17 cellular contexts compared by ENCODE assay signal in the genomic region with DNA sequence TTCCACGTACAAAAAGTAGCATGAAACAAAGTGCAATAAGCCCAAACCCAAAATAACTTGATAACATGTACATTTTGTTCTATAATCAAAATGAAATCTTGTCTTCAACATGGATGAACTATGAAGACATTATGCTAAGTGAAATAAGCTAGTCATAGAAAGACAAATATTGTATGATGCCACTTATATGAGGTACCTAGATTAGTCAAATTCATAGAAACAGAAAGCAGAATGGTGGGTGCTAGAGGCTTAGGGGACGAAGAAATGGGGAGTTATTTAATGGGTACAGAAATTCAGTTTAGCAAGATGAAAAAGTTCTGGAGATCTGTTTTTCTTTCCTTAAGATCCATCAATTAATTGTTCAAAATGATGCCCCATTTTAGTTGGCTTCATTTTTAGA. TPM values are rescaled to one million over a fixed set of nuclear protein-coding genes. Genes with fewer than 3 reads are reported as not detected.
DNase-seq lines count a peak whose midpoint lies in the region; ATAC-seq, FAIRE-seq and TF ChIP-seq lines count a peak whose summit lies in the region.
"Had no signal": no experiment of that assay in that cellular context is flagged by ENCODE, and none has a peak within 500 bp of the region (broad histone marks: within the 10 kb centered on the region; RNA-seq: fewer than 3 reads in every experiment).

No MANE protein-coding gene starts in this region.

- no peak for TF ChIP-seq RAD21 in A549 (conservative IDR thresholded peaks at IDR 0.05 in 1 of 2, IDR thresholded peaks at IDR 0.05 in 1 of 2)

- H3K36me3 Mint-ChIP-seq in activated CD8-positive, alpha-beta T cell treated with anti-CD3 and anti-CD28 coated beads for 36 hours (ENCODE audit: low read depth) = no peaks in the 10 kb centered on the region
- H3K36me3 Mint-ChIP-seq in activated CD8-positive, alpha-beta T cell treated with anti-CD3 and anti-CD28 coated beads, Interleukin-2, amount 10 ng/mL, durations not matched to agents 7 days and 5 days (ENCODE audit: low read depth) = no peaks in the 10 kb centered on the region
- H3K36me3 Mint-ChIP-seq in activated naive CD8-positive, alpha-beta T cell treated with anti-CD3 and anti-CD28 coated beads for 36 hours = peaks cover 4% of the 10 kb centered on the region
- H3K36me3 Mint-ChIP-seq: CD8-positive, alpha-beta memory T cell had no signal

- TF ChIP-seq CTCF in activated CD8-positive, alpha-beta T cell treated with anti-CD3 and anti-CD28 coated beads for 36 hours (IDR thresholded peaks at IDR 0.05) = no peak
- TF ChIP-seq CTCF in A549 (IDR thresholded peaks at IDR 0.05) (no peak), HEK293 (tag by site-specific recombination; IDR thresholded peaks at IDR 0.05) (no peak)

- peak; percentile 78 for ATAC-seq in activated CD8-positive, alpha-beta T cell treated with anti-CD3 and anti-CD28 coated beads for 36 hours
- no peak for ATAC-seq in activated CD8-positive, alpha-beta T cell treated with anti-CD3 and anti-CD28 coated beads, Interleukin-2, amount 10 ng/mL, durations not matched to agents 7 days and 5 days
- ATAC-seq in A549 = no peak
- no peak for ATAC-seq in GM19324 (IDR thresholded peaks at IDR 0.05; ENCODE audit: low FRiP score, unreplicated experiment)
- no peak for ATAC-seq in GM18867 (IDR thresholded peaks at IDR 0.05; ENCODE audit: unreplicated experiment)
- ATAC-seq: Panc1, Right ventricle myocardium inferior had no signal

- CTCF ChIA-PET in activated CD8-positive, alpha-beta T cell treated with anti-CD3 and anti-CD28 coated beads for 36 hours (lab: Charles Lee) = interaction anchor here (0.9 to 7.6 kb wide), 10 partner anchors 18 to 135 kb away, joined by 3 to 190 read pairs (median 4); a partner anchor contains a TSS
- CTCF ChIA-PET in activated CD8-positive, alpha-beta T cell treated with anti-CD3 and anti-CD28 coated beads, Interleukin-2, amount 10 ng/mL, durations not matched to agents 7 days and 5 days (lab: Charles Lee) = interaction anchor here (0.6 to 5.3 kb wide), 8 partner anchors 9 to 427 kb away, joined by 4 to 168 read pairs (median 5); a partner anchor contains a TSS
- CTCF ChIA-PET in A549 (lab: Yijun Ruan, JAX) = interaction anchor here (0.8 to 3.3 kb wide), 10 partner anchors 10 to 180 kb away, joined by 3 to 30 read pairs (median 7); no protein-coding TSS in a partner anchor
- CTCF ChIA-PET in HEK293 (lab: Yijun Ruan, JAX) = interaction anchor here (0.6 to 6.8 kb wide), 7 partner anchors 10 to 427 kb away, joined by 3 to 142 read pairs (median 3); a partner anchor contains a TSS

- H3K27ac ChIP-seq in A549 (no peak overlapping the region; a peak in 1 of 6 replicates), HEK293 (ENCODE audit: extremely low read depth, low read depth, low read length) (no peak overlapping the region)

- FAIRE-seq in A549 (lab: Jason Lieb, UNC) = no peak
- FAIRE-seq: H1 had no signal

- TF ChIP-seq EP300 in A549 (IDR thresholded peaks at IDR 0.05) = no peak

- H3K36me3 ChIP-seq in HEK293 (ENCODE audit: control insufficient read depth in 2 of 2, insufficient read depth in 1 of 2, low read length in 2 of 2) = no peaks in the 10 kb centered on the region

- H3K4me2 ChIP-seq in A549 = peak overlapping the region; percentile 14; the same call in 1 of the 3 replicates

- POLR2A ChIA-PET in activated CD8-positive, alpha-beta T cell treated with anti-CD3 and anti-CD28 coated beads for 36 hours (lab: Charles Lee) = interaction anchor here (0.6 to 1.9 kb wide), 4 partner anchors 8 to 164 kb away, joined by 3 to 14 read pairs (median 3); a partner anchor contains a TSS
- POLR2A ChIA-PET in activated CD8-positive, alpha-beta T cell treated with anti-CD3 and anti-CD28 coated beads, Interleukin-2, amount 10 ng/mL, durations not matched to agents 7 days and 5 days (lab: Charles Lee) = no interaction called here
- POLR2A ChIA-PET in A549 (lab: Yijun Ruan, JAX) (interaction anchor here (1.0 kb wide), 1 partner anchor 59 kb away, joined by 5 read pairs; no protein-coding TSS in a partner anchor), HEK293 (lab: Yijun Ruan, JAX) (no interaction called here)

- intact Hi-C loops in activated CD8-positive, alpha-beta T cell treated with anti-CD3 and anti-CD28 coated beads for 36 hours (cut with micrococcal nuclease) = no loop called here

- no peaks in the 10 kb centered on the region for H3K9me3 ChIP-seq in A549
- no peaks in the 10 kb centered on the region for H3K9me3 ChIP-seq in HEK293 (ENCODE audit: control insufficient read depth, insufficient read depth, low read depth, low read length)

- no peak for TF ChIP-seq POLR2A in A549 (IDR thresholded peaks at IDR 0.05; ENCODE audit: low read length)

- no peak overlapping the region for H3K4me3 ChIP-seq in A549
- no peak overlapping the region for H3K4me3 ChIP-seq in HEK293 (ENCODE audit: low read depth, low read length)

- peaks cover 48% of the 10 kb centered on the region; the same call in 2 of the 3 replicates for H3K4me1 ChIP-seq in A549
- H3K4me1 ChIP-seq in HEK293 (ENCODE audit: control insufficient read depth, insufficient read depth, low read length) = no peaks in the 10 kb centered on the region

- peak overlapping the region; percentile 26 for H3K27ac Mint-ChIP-seq in activated CD8-positive, alpha-beta T cell treated with anti-CD3 and anti-CD28 coated beads for 36 hours
- H3K27ac Mint-ChIP-seq in activated CD8-positive, alpha-beta T cell treated with anti-CD3 and anti-CD28 coated beads, Interleukin-2, amount 10 ng/mL, durations not matched to agents 7 days and 5 days = no peak overlapping the region
- H3K27ac Mint-ChIP-seq in activated naive CD8-positive, alpha-beta T cell treated with anti-CD3 and anti-CD28 coated beads for 36 hours = peak overlapping the region; percentile 76

- H3K4me1 Mint-ChIP-seq in activated CD8-positive, alpha-beta T cell treated with anti-CD3 and anti-CD28 coated beads for 36 hours (ENCODE audit: low read depth) = peaks cover 34% of the 10 kb centered on the region
- peaks cover 8% of the 10 kb centered on the region for H3K4me1 Mint-ChIP-seq in activated CD8-positive, alpha-beta T cell treated with anti-CD3 and anti-CD28 coated beads, Interleukin-2, amount 10 ng/mL, durations not matched to agents 7 days and 5 days (ENCODE audit: low read depth)
- peaks cover 38% of the 10 kb centered on the region for H3K4me1 Mint-ChIP-seq in activated naive CD8-positive, alpha-beta T cell treated with anti-CD3 and anti-CD28 coated beads for 36 hours

- H3K4me3 Mint-ChIP-seq in activated CD8-positive, alpha-beta T cell treated with anti-CD3 and anti-CD28 coated beads for 36 hours = no peak overlapping the region
- H3K4me3 Mint-ChIP-seq in activated CD8-positive, alpha-beta T cell treated with anti-CD3 and anti-CD28 coated beads, Interleukin-2, amount 10 ng/mL, durations not matched to agents 7 days and 5 days = no peak overlapping the region
- H3K4me3 Mint-ChIP-seq in activated naive CD8-positive, alpha-beta T cell treated with anti-CD3 and anti-CD28 coated beads for 36 hours = no peak overlapping the region
- H3K4me3 Mint-ChIP-seq: CD8-positive, alpha-beta memory T cell had no signal

- peak; percentile 22 for DNase-seq in activated CD8-positive, alpha-beta T cell treated with anti-CD3 and anti-CD28 coated beads for 36 hours
- DNase-seq in activated CD8-positive, alpha-beta T cell treated with anti-CD3 and anti-CD28 coated beads, Interleukin-2, amount 10 ng/mL, durations not matched to agents 7 days and 5 days = no peak
- DNase-seq in A549 (ENCODE audit: low read depth in 1 of 2, low spot score in 1 of 2) (no peak), GM19240 (ENCODE audit: insufficient read length, low spot score) (no peak)
- no peak for DNase-seq in activated naive CD8-positive, alpha-beta T cell treated with anti-CD3 and anti-CD28 coated beads for 36 hours
- DNase-seq: AML-193; CD8-positive, alpha-beta memory T cell; GF-D8; KBM-7; NCI-H1048; NCI-H146 had no signal

- no peaks in the 10 kb centered on the region for H3K27me3 Mint-ChIP-seq in activated CD8-positive, alpha-beta T cell treated with anti-CD3 and anti-CD28 coated beads for 36 hours
- H3K27me3 Mint-ChIP-seq in activated CD8-positive, alpha-beta T cell treated with anti-CD3 and anti-CD28 coated beads, Interleukin-2, amount 10 ng/mL, durations not matched to agents 7 days and 5 days (ENCODE audit: low read depth) = no peaks in the 10 kb centered on the region
- H3K27me3 Mint-ChIP-seq in activated naive CD8-positive, alpha-beta T cell treated with anti-CD3 and anti-CD28 coated beads for 36 hours = no peaks in the 10 kb centered on the region
- H3K27me3 Mint-ChIP-seq: CD8-positive, alpha-beta memory T cell had no signal

- no peaks in the 10 kb centered on the region for H3K9me3 Mint-ChIP-seq in activated CD8-positive, alpha-beta T cell treated with anti-CD3 and anti-CD28 coated beads for 36 hours
- no peaks in the 10 kb centered on the region for H3K9me3 Mint-ChIP-seq in activated CD8-positive, alpha-beta T cell treated with anti-CD3 and anti-CD28 coated beads, Interleukin-2, amount 10 ng/mL, durations not matched to agents 7 days and 5 days (ENCODE audit: insufficient read depth)
- no peaks in the 10 kb centered on the region for H3K9me3 Mint-ChIP-seq in activated naive CD8-positive, alpha-beta T cell treated with anti-CD3 and anti-CD28 coated beads for 36 hours
- H3K9me3 Mint-ChIP-seq: CD8-positive, alpha-beta memory T cell had no signal

- 79% methylated on average over 2 of the region's 2 CpGs for WGBS in A549 (ENCODE audit: missing lambda C conversion rate)

TF ChIP-seq in A549, 52 proteins besides CTCF, POLR2A, EP300 and RAD21:
- TF ChIP-seq HOXB5 (CRISPR knock-in tag; IDR thresholded peaks at IDR 0.05) (no peak), JUN (IDR thresholded peaks at IDR 0.05) (no peak), KDM1A (IDR thresholded peaks at IDR 0.05; ENCODE audit: low read depth) (no peak), RARB (CRISPR knock-in tag; IDR thresholded peaks at IDR 0.05) (no peak)

TF ChIP-seq in HEK293, 187 proteins besides CTCF, POLR2A, EP300 and RAD21:
- no peak for TF ChIP-seq ZNF560 (tag by site-specific recombination; IDR thresholded peaks at IDR 0.05; ENCODE audit: borderline replicate concordance)
- TF ChIP-seq ZNF366 (tag by site-specific recombination; conservative IDR thresholded peaks at IDR 0.05) = 0 out of 2 replicates have a peak, but pooled peaks have one; percentile 18
- TF ChIP-seq HOXD13 (CRISPR knock-in tag; IDR thresholded peaks at IDR 0.05; ENCODE audit: borderline replicate concordance) = no peak

RNA-seq across cellular contexts. Expression of a gene that starts 7.5 kb away (rescaled TPM):
- 1 to 10 TPM; 5.8 to 5.9 TPM for total RNA-seq in activated CD8-positive, alpha-beta T cell treated with anti-CD3 and anti-CD28 coated beads for 36 hours
- 1 to 10 TPM; 6.1 to 6.5 TPM for total RNA-seq in activated CD8-positive, alpha-beta T cell treated with anti-CD3 and anti-CD28 coated beads, Interleukin-2, amount 10 ng/mL, durations not matched to agents 7 days and 5 days
- 17.6 and 21.8 TPM in 2 replicates for polyA plus RNA-seq in A549 (2011; rRNA removed)
- polyA plus RNA-seq in A549 (2012; cell fraction: cytosol; rRNA removed) = 2.9 and 5.6 TPM in 2 replicates
- 3.6 and 7.2 TPM in 2 replicates for polyA plus RNA-seq in A549 (2012; cell fraction: nucleus; rRNA removed)
- 15.4 to 24.9 TPM (median 23.5 TPM) in 3 replicates for polyA plus RNA-seq in A549 (2017; fragmentation: RNase III; extraction: RNeasy Plus Mini Kit Qiagen cat#74134 plus additional on column Dnase treatment)
- polyA minus RNA-seq in A549 (2011; rRNA and poly(A)+ RNA removed) = 11.4 and 12.2 TPM in 2 replicates
- 10 to 100 TPM; 10.3 to 11.0 TPM for total RNA-seq in activated naive CD8-positive, alpha-beta T cell treated with anti-CD3 and anti-CD28 coated beads for 36 hours

Comparison
In these comparisons a context has a peak if more than half of its experiments do, and no peak if none do; other contexts are left out.
1. POLR2A ChIA-PET loops: an anchor here in activated CD8-positive, alpha-beta T cell treated with anti-CD3 and anti-CD28 coated beads for 36 hours (0.6 to 1.9 kb wide) and A549 (1.0 kb wide); none called in activated CD8-positive, alpha-beta T cell treated with anti-CD3 and anti-CD28 coated beads, Interleukin-2, amount 10 ng/mL, durations not matched to agents 7 days and 5 days and HEK293.